In the genomic region with DNA sequence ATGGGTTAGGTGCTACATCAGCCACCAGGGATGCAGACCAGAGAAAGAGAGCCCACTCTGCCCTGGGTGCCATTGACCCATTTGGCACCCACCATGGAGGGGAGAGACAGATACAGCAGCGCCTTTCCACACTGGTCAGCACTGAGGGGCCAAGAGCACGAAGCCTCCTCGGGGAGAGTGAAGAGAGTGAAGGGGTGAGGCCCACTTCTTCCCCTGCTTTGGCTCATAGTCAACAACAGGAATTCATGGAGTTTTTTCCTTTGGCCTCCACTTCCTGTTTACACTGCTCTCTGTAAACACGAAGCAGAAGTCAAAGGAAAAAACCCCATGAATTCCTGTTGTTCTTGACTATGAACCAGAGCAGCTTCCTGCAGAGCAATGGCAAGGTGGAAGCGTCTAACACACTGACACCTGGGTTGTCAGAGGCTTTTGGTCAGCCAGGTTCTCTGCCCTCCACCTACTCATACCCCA, we compare ENCODE assay signal across 1 cellular context.
A peak's percentile ranks its signal among the peaks of the same experiment; 100 is the strongest.
TF ChIP-seq lines count a peak whose summit lies in the region.

No MANE protein-coding gene starts in this region.

TF ChIP-seq in HepG2, 621 proteins besides CTCF, POLR2A, EP300 and RAD21 (continued from another document and continues in another):
- no peak for TF ChIP-seq TRIM22 (IDR thresholded peaks at IDR 0.05)
- no peak for TF ChIP-seq ARNT (IDR thresholded peaks at IDR 0.05)
- no peak for TF ChIP-seq ARHGAP35 (CRISPR knock-in tag; IDR thresholded peaks at IDR 0.05; ENCODE audit: borderline replicate concordance)
- no peak for TF ChIP-seq ZSCAN12 (CRISPR knock-in tag; IDR thresholded peaks at IDR 0.05)
- no peak for TF ChIP-seq ZBTB3 (CRISPR knock-in tag; IDR thresholded peaks at IDR 0.05; ENCODE audit: borderline replicate concordance, low read depth)
- TF ChIP-seq, protein P1, sequence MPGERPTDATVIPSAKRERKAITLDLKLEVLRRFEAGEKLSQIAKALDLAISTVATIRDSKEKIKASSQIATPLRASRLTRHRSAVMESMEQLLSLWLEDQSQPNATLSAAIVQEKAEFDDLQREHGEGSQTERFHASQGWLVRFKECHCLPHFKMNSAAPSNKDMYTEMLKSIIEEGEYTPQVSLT (CRISPR knock-in tag; IDR thresholded peaks at IDR 0.05; ENCODE audit: borderline replicate concordance, low read depth) = no peak
- TF ChIP-seq FOXP1 (IDR thresholded peaks at IDR 0.05) = peak; percentile 97
- peak; percentile 100 for TF ChIP-seq FOXP1 (CRISPR knock-in tag; IDR thresholded peaks at IDR 0.05)
- TF ChIP-seq SAFB2 (CRISPR knock-in tag; IDR thresholded peaks at IDR 0.05; ENCODE audit: borderline replicate concordance, low read depth) = no peak; the same call in 1 of the 2 replicates
- TF ChIP-seq JUNB (CRISPR knock-in tag; IDR thresholded peaks at IDR 0.05; ENCODE audit: borderline replicate concordance) = no peak
- no peak for TF ChIP-seq ZBTB37 (CRISPR knock-in tag; IDR thresholded peaks at IDR 0.05)
- no peak for TF ChIP-seq ZNF772 (CRISPR knock-in tag; IDR thresholded peaks at IDR 0.05)
- no peak for TF ChIP-seq KMT2B (CRISPR knock-in tag; IDR thresholded peaks at IDR 0.05)
- TF ChIP-seq, protein P2, sequence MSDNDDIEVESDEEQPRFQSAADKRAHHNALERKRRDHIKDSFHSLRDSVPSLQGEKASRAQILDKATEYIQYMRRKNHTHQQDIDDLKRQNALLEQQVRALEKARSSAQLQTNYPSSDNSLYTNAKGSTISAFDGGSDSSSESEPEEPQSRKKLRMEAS (IDR thresholded peaks at IDR 0.05) = peak; percentile 44; the same call in 1 of the 2 replicates
- TF ChIP-seq ZNF354B (CRISPR knock-in tag; IDR thresholded peaks at IDR 0.05) = no peak
- TF ChIP-seq ZNF331 (CRISPR knock-in tag; IDR thresholded peaks at IDR 0.05) = peak; percentile 81; the same call in 1 of the 2 replicates
- TF ChIP-seq, protein P3, sequence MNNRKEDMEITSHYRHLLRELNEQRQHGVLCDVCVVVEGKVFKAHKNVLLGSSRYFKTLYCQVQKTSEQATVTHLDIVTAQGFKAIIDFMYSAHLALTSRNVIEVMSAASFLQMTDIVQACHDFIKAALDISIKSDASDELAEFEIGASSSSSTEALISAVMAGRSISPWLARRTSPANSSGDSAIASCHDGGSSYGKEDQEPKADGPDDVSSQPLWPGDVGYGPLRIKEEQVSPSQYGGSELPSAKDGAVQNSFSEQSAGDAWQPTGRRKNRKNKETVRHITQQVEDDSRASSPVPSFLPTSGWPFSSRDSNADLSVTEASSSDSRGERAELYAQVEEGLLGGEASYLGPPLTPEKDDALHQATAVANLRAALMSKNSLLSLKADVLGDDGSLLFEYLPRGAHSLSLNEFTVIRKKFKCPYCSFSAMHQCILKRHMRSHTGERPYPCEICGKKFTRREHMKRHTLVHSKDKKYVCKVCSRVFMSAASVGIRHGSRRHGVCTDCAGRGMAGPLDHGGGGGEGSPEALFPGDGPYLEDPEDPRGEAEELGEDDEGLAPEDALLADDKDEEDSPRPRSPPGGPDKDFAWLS (CRISPR knock-in tag; IDR thresholded peaks at IDR 0.05; ENCODE audit: borderline replicate concordance) = no peak
- TF ChIP-seq, protein P4, sequence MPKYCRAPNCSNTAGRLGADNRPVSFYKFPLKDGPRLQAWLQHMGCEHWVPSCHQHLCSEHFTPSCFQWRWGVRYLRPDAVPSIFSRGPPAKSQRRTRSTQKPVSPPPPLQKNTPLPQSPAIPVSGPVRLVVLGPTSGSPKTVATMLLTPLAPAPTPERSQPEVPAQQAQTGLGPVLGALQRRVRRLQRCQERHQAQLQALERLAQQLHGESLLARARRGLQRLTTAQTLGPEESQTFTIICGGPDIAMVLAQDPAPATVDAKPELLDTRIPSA (CRISPR knock-in tag; IDR thresholded peaks at IDR 0.05; ENCODE audit: borderline replicate concordance) = no peak
- TF ChIP-seq NPAS2 (CRISPR knock-in tag; IDR thresholded peaks at IDR 0.05; ENCODE audit: borderline replicate concordance) = no peak
- TF ChIP-seq BCL3 (CRISPR knock-in tag; IDR thresholded peaks at IDR 0.05) = no peak
- TF ChIP-seq HOXA9 (CRISPR knock-in tag; IDR thresholded peaks at IDR 0.05; ENCODE audit: borderline replicate concordance) = no peak
- no peak for TF ChIP-seq ZNF776 (CRISPR knock-in tag; IDR thresholded peaks at IDR 0.05)
- TF ChIP-seq, protein P5, sequence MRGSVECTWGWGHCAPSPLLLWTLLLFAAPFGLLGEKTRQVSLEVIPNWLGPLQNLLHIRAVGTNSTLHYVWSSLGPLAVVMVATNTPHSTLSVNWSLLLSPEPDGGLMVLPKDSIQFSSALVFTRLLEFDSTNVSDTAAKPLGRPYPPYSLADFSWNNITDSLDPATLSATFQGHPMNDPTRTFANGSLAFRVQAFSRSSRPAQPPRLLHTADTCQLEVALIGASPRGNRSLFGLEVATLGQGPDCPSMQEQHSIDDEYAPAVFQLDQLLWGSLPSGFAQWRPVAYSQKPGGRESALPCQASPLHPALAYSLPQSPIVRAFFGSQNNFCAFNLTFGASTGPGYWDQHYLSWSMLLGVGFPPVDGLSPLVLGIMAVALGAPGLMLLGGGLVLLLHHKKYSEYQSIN (CRISPR knock-in tag; IDR thresholded peaks at IDR 0.05; ENCODE audit: borderline replicate concordance) = no peak
- TF ChIP-seq ATRX (CRISPR knock-in tag; IDR thresholded peaks at IDR 0.05; ENCODE audit: borderline replicate concordance) = no peak
- TF ChIP-seq ZNF878 (CRISPR knock-in tag; IDR thresholded peaks at IDR 0.05) = no peak
- TF ChIP-seq ZBTB2 (CRISPR knock-in tag; IDR thresholded peaks at IDR 0.05; ENCODE audit: low read depth) = no peak
- TF ChIP-seq SPEN (CRISPR knock-in tag; IDR thresholded peaks at IDR 0.05; ENCODE audit: low read depth) = no peak
- no peak for TF ChIP-seq ZBTB1 (CRISPR knock-in tag; IDR thresholded peaks at IDR 0.05; ENCODE audit: borderline replicate concordance)
- TF ChIP-seq MATR3 (CRISPR knock-in tag; IDR thresholded peaks at IDR 0.05) = no peak
- TF ChIP-seq TARDBP (CRISPR knock-in tag; IDR thresholded peaks at IDR 0.05) = peak; percentile 49; the same call in 1 of the 2 replicates
- no peak for TF ChIP-seq ZNF296 (CRISPR knock-in tag; conservative IDR thresholded peaks at IDR 0.05)
- no peak for TF ChIP-seq HMG20B (CRISPR knock-in tag; conservative IDR thresholded peaks at IDR 0.05)
- TF ChIP-seq, protein P6, sequence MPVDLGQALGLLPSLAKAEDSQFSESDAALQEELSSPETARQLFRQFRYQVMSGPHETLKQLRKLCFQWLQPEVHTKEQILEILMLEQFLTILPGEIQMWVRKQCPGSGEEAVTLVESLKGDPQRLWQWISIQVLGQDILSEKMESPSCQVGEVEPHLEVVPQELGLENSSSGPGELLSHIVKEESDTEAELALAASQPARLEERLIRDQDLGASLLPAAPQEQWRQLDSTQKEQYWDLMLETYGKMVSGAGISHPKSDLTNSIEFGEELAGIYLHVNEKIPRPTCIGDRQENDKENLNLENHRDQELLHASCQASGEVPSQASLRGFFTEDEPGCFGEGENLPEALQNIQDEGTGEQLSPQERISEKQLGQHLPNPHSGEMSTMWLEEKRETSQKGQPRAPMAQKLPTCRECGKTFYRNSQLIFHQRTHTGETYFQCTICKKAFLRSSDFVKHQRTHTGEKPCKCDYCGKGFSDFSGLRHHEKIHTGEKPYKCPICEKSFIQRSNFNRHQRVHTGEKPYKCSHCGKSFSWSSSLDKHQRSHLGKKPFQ (CRISPR knock-in tag; IDR thresholded peaks at IDR 0.05; ENCODE audit: insufficient replicate concordance) = no peak
- TF ChIP-seq, protein P7, sequence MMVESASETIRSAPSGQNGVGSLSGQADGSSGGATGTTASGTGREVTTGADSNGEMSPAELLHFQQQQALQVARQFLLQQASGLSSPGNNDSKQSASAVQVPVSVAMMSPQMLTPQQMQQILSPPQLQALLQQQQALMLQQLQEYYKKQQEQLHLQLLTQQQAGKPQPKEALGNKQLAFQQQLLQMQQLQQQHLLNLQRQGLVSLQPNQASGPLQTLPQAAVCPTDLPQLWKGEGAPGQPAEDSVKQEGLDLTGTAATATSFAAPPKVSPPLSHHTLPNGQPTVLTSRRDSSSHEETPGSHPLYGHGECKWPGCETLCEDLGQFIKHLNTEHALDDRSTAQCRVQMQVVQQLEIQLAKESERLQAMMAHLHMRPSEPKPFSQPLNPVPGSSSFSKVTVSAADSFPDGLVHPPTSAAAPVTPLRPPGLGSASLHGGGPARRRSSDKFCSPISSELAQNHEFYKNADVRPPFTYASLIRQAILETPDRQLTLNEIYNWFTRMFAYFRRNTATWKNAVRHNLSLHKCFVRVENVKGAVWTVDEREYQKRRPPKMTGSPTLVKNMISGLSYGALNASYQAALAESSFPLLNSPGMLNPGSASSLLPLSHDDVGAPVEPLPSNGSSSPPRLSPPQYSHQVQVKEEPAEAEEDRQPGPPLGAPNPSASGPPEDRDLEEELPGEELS (CRISPR knock-in tag; IDR thresholded peaks at IDR 0.05) = peak; percentile 94
- TF ChIP-seq ZFP62 (CRISPR knock-in tag; IDR thresholded peaks at IDR 0.05) = no peak
- TF ChIP-seq ATF7 (IDR thresholded peaks at IDR 0.05) = no peak
- TF ChIP-seq ATF7 (CRISPR knock-in tag; IDR thresholded peaks at IDR 0.05) = no peak
- no peak for TF ChIP-seq ZNF33A (CRISPR knock-in tag; IDR thresholded peaks at IDR 0.05; ENCODE audit: borderline replicate concordance)
- 0 out of 2 replicates have a peak, but pooled peaks have one; percentile 41 for TF ChIP-seq ZNF280D (CRISPR knock-in tag; IDR thresholded peaks at IDR 0.05)
- no peak for TF ChIP-seq FIP1L1 (IDR thresholded peaks at IDR 0.05; ENCODE audit: borderline replicate concordance, insufficient read depth, low read depth, low read length)
- no peak for TF ChIP-seq HOXA7 (CRISPR knock-in tag; IDR thresholded peaks at IDR 0.05)
- TF ChIP-seq ZNF740 (CRISPR knock-in tag; IDR thresholded peaks at IDR 0.05) = no peak
- TF ChIP-seq, protein P8, sequence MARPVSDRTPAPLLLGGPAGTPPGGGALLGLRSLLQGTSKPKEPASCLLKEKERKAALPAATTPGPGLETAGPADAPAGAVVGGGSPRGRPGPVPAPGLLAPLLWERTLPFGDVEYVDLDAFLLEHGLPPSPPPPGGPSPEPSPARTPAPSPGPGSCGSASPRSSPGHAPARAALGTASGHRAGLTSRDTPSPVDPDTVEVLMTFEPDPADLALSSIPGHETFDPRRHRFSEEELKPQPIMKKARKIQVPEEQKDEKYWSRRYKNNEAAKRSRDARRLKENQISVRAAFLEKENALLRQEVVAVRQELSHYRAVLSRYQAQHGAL (CRISPR knock-in tag; IDR thresholded peaks at IDR 0.05; ENCODE audit: not compliant biosample characterization) = no peak
